In genomic region chr5:91011029-91011428, GRCh38 we compare ENCODE assay signal across 20 cellular contexts.
DNase-seq lines count a peak whose midpoint lies in the region; ATAC-seq, FAIRE-seq and TF ChIP-seq lines count a peak whose summit lies in the region.
"Had no signal": no experiment of that assay in that cellular context is flagged by ENCODE, and none has a peak within 500 bp of the region (broad histone marks: within the 10 kb centered on the region; RNA-seq: fewer than 3 reads in every experiment).

No MANE protein-coding gene starts in this region.

- TF ChIP-seq CTCF in kidney (IDR thresholded peaks at IDR 0.05; ENCODE audit: borderline replicate concordance, extremely low read depth, insufficient read depth) (no peak), natural killer cell (IDR thresholded peaks at IDR 0.05) (no peak)

- peaks cover 2 to 7% of the 10 kb centered on the region in 2 donors for H3K9me3 Mint-ChIP-seq in natural killer cell
- H3K9me3 Mint-ChIP-seq: HFFc6 had no signal

- no peak overlapping the region for H3K27ac Mint-ChIP-seq in natural killer cell
- H3K27ac Mint-ChIP-seq: CD4-positive, alpha-beta T cell; GM23338; H9; HFFc6 had no signal

- peaks cover 9 to 19% of the 10 kb centered on the region in 2 donors for H3K27me3 Mint-ChIP-seq in natural killer cell (ENCODE audit: low read depth in 2 of 2)

- FAIRE-seq in RCC 7860 (lab: Jason Lieb, UNC) (peak; percentile 14), kidney (lab: Jason Lieb, UNC) (peak; percentile 13)

- no peaks in the 10 kb centered on the region for H3K9me3 ChIP-seq in kidney (ENCODE audit: control insufficient read depth in 1 of 2, low read length in 2 of 2)

- no peak overlapping the region for H3K4me3 ChIP-seq in kidney (ENCODE audit: low read length in 2 of 2)
- H3K4me3 ChIP-seq: BLaER1 treated with 17β-estradiol and CSF1 and Interleukin-3, amounts not matched to agents 10 nM and 100 nM; GM23338 had no signal

- no peaks in the 10 kb centered on the region for H3K4me1 Mint-ChIP-seq in natural killer cell
- H3K4me1 Mint-ChIP-seq: GM23338, H9 had no signal

- H3K4me3 Mint-ChIP-seq in natural killer cell, result no peak overlapping the region
- H3K4me3 Mint-ChIP-seq: CD4-positive, alpha-beta T cell; GM23338; H9; HFFc6 had no signal

- peaks cover 0 to 14% of the 10 kb centered on the region in 2 donors for H3K4me1 ChIP-seq in kidney (ENCODE audit: control insufficient read depth in 1 of 2, insufficient read depth in 1 of 2, low read depth in 1 of 2, low read length in 2 of 2)
- H3K4me1 ChIP-seq: BLaER1 treated with 17β-estradiol and CSF1 and Interleukin-3, amounts not matched to agents 10 nM and 100 nM had no signal

- peaks cover 17% of the 10 kb centered on the region for H3K36me3 Mint-ChIP-seq in natural killer cell

- peak; percentile 13 for DNase-seq in DMS53 (lab: John Stamatoyannopoulos, UW)
- no peak for DNase-seq in DMS53 treated with DMSO at 0.1 percent for 48 hours (lab: John Stamatoyannopoulos, UW; ENCODE audit: unreplicated experiment)
- peak; percentile 4 for DNase-seq in ELR (ENCODE audit: low read depth)
- DNase-seq in RCC 7860 (ENCODE audit: low spot score), result no peak
- DNase-seq in kidney, result no peak
- DNase-seq in natural killer cell, result no peak
- DNase-seq in amygdala (lab: John Stamatoyannopoulos, UW), result no peak
- DNase-seq: 8988T; ACHN; Calu3; CD4-positive, alpha-beta T cell; DMS153; H9; HFFc6; IMR-90 had no signal

- H3K36me3 ChIP-seq in kidney (ENCODE audit: control insufficient read depth in 1 of 2, insufficient read depth in 2 of 2, low read length in 2 of 2), result no peaks in the 10 kb centered on the region
- H3K36me3 ChIP-seq: BLaER1 treated with 17β-estradiol and CSF1 and Interleukin-3, amounts not matched to agents 10 nM and 100 nM had no signal

- intact Hi-C loops in kidney (cut with DNase I), result no loop called here
- intact Hi-C loops in natural killer cell (cut with micrococcal nuclease), result no loop called here

- no peak overlapping the region for H3K27ac ChIP-seq in kidney (ENCODE audit: low read depth in 2 of 2, low read length in 2 of 2)
- H3K27ac ChIP-seq: BLaER1 treated with 17β-estradiol and CSF1 and Interleukin-3, amounts not matched to agents 10 nM and 100 nM; HL-60; KMS-11 had no signal

- H3K9ac ChIP-seq in kidney (ENCODE audit: low read length in 2 of 2), result no peak overlapping the region
- H3K9ac ChIP-seq: BLaER1 treated with 17β-estradiol and CSF1 and Interleukin-3, amounts not matched to agents 10 nM and 100 nM; KMS-11 had no signal

- ATAC-seq in natural killer cell, result no peak
- ATAC-seq in GM18517 (IDR thresholded peaks at IDR 0.05; ENCODE audit: unreplicated experiment), result no peak
- ATAC-seq: GM23338 had no signal

Comparison
In these comparisons a context has a peak if more than half of its experiments do, and no peak if none do; other contexts are left out.
1. DNase-seq: peak in DMS53 (single experiment) and ELR (single experiment); none in DMS53 treated with DMSO at 0.1 percent for 48 hours (single experiment), RCC 7860 (single experiment), kidney (single experiment), natural killer cell (single experiment) and amygdala (0 of 56).